ENCODE assay signal across 12 cellular contexts in the genomic region with DNA sequence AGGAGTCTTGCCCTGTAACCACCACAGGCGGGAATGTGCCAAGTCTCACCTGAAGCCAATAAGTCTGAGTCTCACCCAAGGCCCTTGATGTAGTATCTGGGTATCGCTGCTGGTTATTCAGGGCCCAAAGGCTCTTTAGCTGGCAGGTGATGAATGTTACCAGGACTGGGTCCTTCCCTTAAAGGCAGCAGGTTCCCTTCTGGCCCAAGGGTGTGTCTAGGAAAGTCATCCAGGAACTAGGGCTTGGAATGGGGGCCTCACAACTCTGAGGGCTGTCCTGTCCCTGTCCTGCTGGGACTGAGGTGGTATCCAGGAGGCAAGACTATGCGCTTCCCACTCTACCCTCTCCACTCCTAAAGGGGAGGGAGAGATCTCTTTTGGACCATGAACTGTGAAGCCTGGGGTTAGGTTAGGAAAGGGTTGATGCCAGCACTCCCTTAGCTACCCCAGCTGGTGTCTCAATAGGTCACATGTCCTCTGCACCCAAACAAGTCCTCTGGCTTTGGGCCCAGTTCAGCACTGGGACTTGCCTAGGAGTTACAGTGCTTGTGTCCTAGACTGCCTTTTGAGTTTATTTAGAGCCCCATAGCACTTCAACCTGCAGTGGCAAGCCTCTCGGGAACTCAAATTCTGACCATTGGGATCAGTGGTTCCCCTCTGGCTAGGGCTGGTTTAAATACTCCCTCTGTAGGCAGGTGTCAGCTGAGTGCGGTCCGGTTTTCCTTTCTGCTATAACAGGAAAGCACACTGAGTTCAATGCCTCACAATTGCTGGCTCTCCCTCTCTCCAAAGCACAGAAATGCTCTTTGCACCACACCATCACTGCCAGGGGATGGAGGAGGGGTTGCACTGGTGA. TPM values are rescaled to one million over a fixed set of nuclear protein-coding genes. Genes with fewer than 3 reads are reported as not detected.
"Had no signal": no experiment of that assay in that cellular context is flagged by ENCODE, and none has a peak within 500 bp of the region (broad histone marks: within the 10 kb centered on the region; RNA-seq: fewer than 3 reads in every experiment).

No MANE protein-coding gene starts in this region.

- ATAC-seq: activated CD4-positive, CD25-positive, alpha-beta regulatory T cell treated with anti-CD3 and anti-CD28 coated beads, Interleukin-2, amount 50 U/mL, for 24 hours; left colon had no signal

- H3K4me1 ChIP-seq: tibial artery had no signal

- H3K36me3 ChIP-seq: tibial artery had no signal

- H3K9me3 ChIP-seq: tibial artery had no signal

- H3K27me3 ChIP-seq: tibial artery had no signal

- H3K4me3 ChIP-seq: tibial artery had no signal

- H3K27ac ChIP-seq: tibial artery had no signal

- DNase-seq: activated T-cell treated with anti-CD3 and anti-CD28 coated beads, Interleukin-2, amount 50 U/mL, for 1 hour; dermis blood vessel endothelial cell; endodermal cell; erythroblast; immature natural killer cell; left colon; mesendoderm; small intestine had no signal

RNA-seq across cellular contexts. Expression of a gene that starts 22.5 kb away (rescaled TPM):
- total RNA-seq: dermis blood vessel endothelial cell, endodermal cell, glomerular endothelial cell, neural crest cell had no signal
- polyA plus RNA-seq: immature natural killer cell had no signal
